ENCODE assay signal across 8 cellular contexts in the genomic region with DNA sequence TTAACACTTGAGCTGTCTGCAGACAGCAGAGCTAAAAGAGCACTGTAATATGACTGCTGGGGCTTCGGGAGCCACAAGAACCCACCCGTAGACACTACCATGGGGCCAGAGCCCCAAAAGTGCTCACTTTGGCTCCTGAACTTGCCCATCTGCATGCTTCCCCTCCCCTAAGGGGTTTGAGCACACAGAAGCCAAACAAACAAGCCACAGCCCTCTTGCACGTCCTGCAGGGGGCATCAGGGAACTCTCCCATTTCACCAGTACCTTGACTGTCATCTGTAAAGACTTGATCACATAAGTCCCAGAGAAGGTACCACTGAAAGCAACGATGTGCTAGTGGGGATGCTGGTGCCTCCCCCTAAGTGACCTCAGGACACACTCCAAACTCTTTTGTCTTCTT.
DNase-seq lines count a peak whose midpoint lies in the region; ATAC-seq, FAIRE-seq and TF ChIP-seq lines count a peak whose summit lies in the region.

No MANE protein-coding gene starts in this region.

- CTCF ChIA-PET in activated CD4-positive, alpha-beta T cell treated with anti-CD3 and anti-CD28 coated beads for 36 hours (lab: Charles Lee): no interaction called here

- no peak overlapping the region for H3K27ac Mint-ChIP-seq in activated CD4-positive, alpha-beta T cell treated with anti-CD3 and anti-CD28 coated beads for 36 hours
- H3K27ac Mint-ChIP-seq in mesothelial cell of epicardium: no peak overlapping the region

- ATAC-seq in activated CD4-positive, alpha-beta T cell treated with anti-CD3 and anti-CD28 coated beads for 36 hours: no peak

- H3K9me3 Mint-ChIP-seq in activated CD4-positive, alpha-beta T cell treated with anti-CD3 and anti-CD28 coated beads for 36 hours (ENCODE audit: low read depth): no peaks in the 10 kb centered on the region
- H3K9me3 Mint-ChIP-seq in mesothelial cell of epicardium: no peaks in the 10 kb centered on the region

- H3K36me3 ChIP-seq in small intestine (ENCODE audit: control insufficient read depth in 2 of 2, insufficient read depth in 2 of 2, low read length in 2 of 2): no peaks in the 10 kb centered on the region

- H3K4me3 Mint-ChIP-seq in activated CD4-positive, alpha-beta T cell treated with anti-CD3 and anti-CD28 coated beads for 36 hours: no peak overlapping the region
- H3K4me3 Mint-ChIP-seq in mesothelial cell of epicardium: no peak overlapping the region

- H3K36me3 Mint-ChIP-seq in activated CD4-positive, alpha-beta T cell treated with anti-CD3 and anti-CD28 coated beads for 36 hours (ENCODE audit: low read depth): no peaks in the 10 kb centered on the region
- H3K36me3 Mint-ChIP-seq in mesothelial cell of epicardium: no peaks in the 10 kb centered on the region

- H3K4me1 Mint-ChIP-seq in activated CD4-positive, alpha-beta T cell treated with anti-CD3 and anti-CD28 coated beads for 36 hours: no peaks in the 10 kb centered on the region
- H3K4me1 Mint-ChIP-seq in mesothelial cell of epicardium: no peaks in the 10 kb centered on the region

- WGBS in small intestine, 3 donors: 46 to 54% (median 48%) methylated on average over 4 of the region's 4 CpGs

- no peak overlapping the region for H3K4me3 ChIP-seq in small intestine (ENCODE audit: low read depth in 1 of 2, low read length in 2 of 2)
- H3K4me3 ChIP-seq in dorsolateral prefrontal cortex: no peak overlapping the region

- POLR2A ChIA-PET in activated CD4-positive, alpha-beta T cell treated with anti-CD3 and anti-CD28 coated beads for 36 hours (lab: Charles Lee): no interaction called here

- H3K27ac ChIP-seq in small intestine (ENCODE audit: low read depth in 1 of 2, low read length in 1 of 2) (no peak overlapping the region), dorsolateral prefrontal cortex (no peak overlapping the region)

- H3K27me3 Mint-ChIP-seq in activated CD4-positive, alpha-beta T cell treated with anti-CD3 and anti-CD28 coated beads for 36 hours: no peaks in the 10 kb centered on the region
- H3K27me3 Mint-ChIP-seq in mesothelial cell of epicardium (ENCODE audit: low read depth): peaks cover 31% of the 10 kb centered on the region

- H3K4me1 ChIP-seq in small intestine (ENCODE audit: control insufficient read depth in 2 of 2, insufficient read depth in 1 of 2, low read depth in 1 of 2, low read length in 1 of 2): no peaks in the 10 kb centered on the region

- H3K27me3 ChIP-seq in small intestine (ENCODE audit: control insufficient read depth in 2 of 2, insufficient read depth in 2 of 2, low read length in 2 of 2): no peaks in the 10 kb centered on the region
- H3K27me3 ChIP-seq in dorsolateral prefrontal cortex: peaks cover 0 to 4% (median 0%) of the 10 kb centered on the region in 45 donors

- intact Hi-C loops in activated CD4-positive, alpha-beta T cell treated with anti-CD3 and anti-CD28 coated beads for 36 hours (cut with DNase I, micrococcal nuclease): loop anchor here in 1 of 2 experiments (10.0 kb wide), 1 partner anchor 341 kb away; no protein-coding TSS in a partner anchor
- intact Hi-C loops in dorsolateral prefrontal cortex (cut with DNase I): no loop called here

- no peak for FAIRE-seq in small intestine (lab: Jason Lieb, UNC)

- no peaks in the 10 kb centered on the region for H3K9me3 ChIP-seq in small intestine (ENCODE audit: control insufficient read depth, low read depth)

- TF ChIP-seq CTCF in dorsolateral prefrontal cortex (IDR thresholded peaks at IDR 0.05 in 54 of 56, conservative IDR thresholded peaks at IDR 0.05 in 2 of 56; ENCODE audit: low read depth in 1 of 56, partially characterized antibody in 56 of 56): peak in 1 of 56 donors; percentile 8
- TF ChIP-seq CTCF in mesothelial cell of epicardium (IDR thresholded peaks at IDR 0.05; ENCODE audit: unreplicated experiment): no peak

- peak; percentile 12 for DNase-seq in activated CD4-positive, alpha-beta T cell treated with anti-CD3 and anti-CD28 coated beads for 36 hours
- no peak for DNase-seq in activated CD4-positive, alpha-beta T cell treated with anti-CD3 and anti-CD28 coated beads for 4 hours
- DNase-seq in NAMALWA (ENCODE audit: low spot score) (peak; percentile 55), ecto neural progenitor cell (ENCODE audit: low spot score) (peak; percentile 53), small intestine (peak; percentile 30), dorsolateral prefrontal cortex (no peak), mesothelial cell of epicardium (ENCODE audit: low spot score in 2 of 2, unreplicated experiment in 2 of 2) (no peak), NCI-H2196 (lab: John Stamatoyannopoulos, UW; ENCODE audit: unreplicated experiment) (no peak)

Comparison
In these comparisons a context has a peak if more than half of its experiments do, and no peak if none do; other contexts are left out.
1. DNase-seq: peak in activated CD4-positive, alpha-beta T cell treated with anti-CD3 and anti-CD28 coated beads for 36 hours (single experiment), NAMALWA (single experiment), ecto neural progenitor cell (single experiment) and small intestine (single experiment); none in activated CD4-positive, alpha-beta T cell treated with anti-CD3 and anti-CD28 coated beads for 4 hours (0 of 2), dorsolateral prefrontal cortex (0 of 10), mesothelial cell of epicardium (0 of 2) and NCI-H2196 (single experiment).